ENCODE assay signal across 18 cellular contexts in the genomic region with DNA sequence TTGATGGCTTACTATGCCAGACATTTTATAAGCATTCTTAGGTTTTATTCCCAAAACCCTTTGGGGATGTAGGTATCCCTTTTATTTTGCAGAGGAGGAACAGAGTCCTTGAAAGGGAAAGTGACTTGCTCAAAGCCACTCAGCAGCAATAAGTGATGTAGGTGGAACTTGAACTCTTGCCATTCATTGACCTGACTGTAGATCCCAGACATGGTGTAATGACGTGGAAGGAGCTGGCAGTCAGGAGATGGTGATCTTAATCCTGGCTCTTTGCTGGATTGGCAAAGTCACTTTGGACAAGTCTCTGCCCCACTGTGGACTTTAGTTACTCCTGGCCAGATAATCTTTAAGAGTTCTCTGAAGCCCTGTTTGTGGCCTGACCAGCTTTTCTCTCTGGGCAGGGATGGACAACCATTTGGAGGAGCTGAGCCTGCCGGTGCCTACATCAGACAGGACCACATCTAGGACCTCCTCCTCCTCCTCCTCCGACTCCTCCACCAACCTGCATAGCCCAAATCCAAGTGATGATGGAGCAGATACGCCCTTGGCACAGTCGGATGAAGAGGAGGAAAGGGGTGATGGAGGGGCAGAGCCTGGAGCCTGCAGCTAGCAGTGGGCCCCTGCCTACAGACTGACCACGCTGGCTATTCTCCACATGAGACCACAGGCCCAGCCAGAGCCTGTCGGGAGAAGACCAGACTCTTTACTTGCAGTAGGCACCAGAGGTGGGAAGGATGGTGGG. TPM values are rescaled to one million over a fixed set of nuclear protein-coding genes. Genes with fewer than 3 reads are reported as not detected.
DNase-seq lines count a peak whose midpoint lies in the region; ATAC-seq and TF ChIP-seq lines count a peak whose summit lies in the region.
"Had no signal": no experiment of that assay in that cellular context is flagged by ENCODE, and none has a peak within 500 bp of the region (broad histone marks: within the 10 kb centered on the region; RNA-seq: fewer than 3 reads in every experiment).

No MANE protein-coding gene starts in this region.

- H3K9me3 ChIP-seq in CD4-positive, alpha-beta T cell (ENCODE audit: control insufficient read depth, low read length) = no peaks in the 10 kb centered on the region
- H3K9me3 ChIP-seq in RWPE2 (ENCODE audit: severe bottlenecking) = no peaks in the 10 kb centered on the region
- H3K9me3 ChIP-seq in mucosa of descending colon = no peaks in the 10 kb centered on the region
- no peaks in the 10 kb centered on the region for H3K9me3 ChIP-seq in skeletal muscle tissue (ENCODE audit: control insufficient read depth in 3 of 3, low read length in 3 of 3)
- H3K9me3 ChIP-seq in suprapubic skin = no peaks in the 10 kb centered on the region
- H3K9me3 ChIP-seq in Karpas-422 (ENCODE audit: low read length) = no peaks in the 10 kb centered on the region
- H3K9me3 ChIP-seq: BE2C had no signal

- intact Hi-C loops in CD4-positive, alpha-beta T cell (cut with DNase I, micrococcal nuclease) = loop anchor here (2.0 to 10.0 kb wide), 3 partner anchors 35 to 525 kb away; partner anchors contain the start of genes STK4 (in 1 of the 2), TOMM34 (in 1 of the 2) and YWHAB (in 1 of the 2)
- intact Hi-C loops in mucosa of descending colon (cut with DNase I, micrococcal nuclease) = no loop called here

- H3K4me1 ChIP-seq in RWPE2 (ENCODE audit: insufficient read depth, poor library complexity, severe bottlenecking) (no peaks in the 10 kb centered on the region), mucosa of descending colon (ENCODE audit: low read depth) (peaks cover 49% of the 10 kb centered on the region), skeletal muscle tissue (ENCODE audit: control insufficient read depth in 3 of 3, insufficient read depth in 3 of 3, low read length in 3 of 3) (peaks cover 35 to 54% (median 42%) of the 10 kb centered on the region in 3 donors), suprapubic skin (peaks cover 21% of the 10 kb centered on the region), Karpas-422 (ENCODE audit: low read length) (peaks cover 6% of the 10 kb centered on the region)
- H3K4me1 ChIP-seq: BE2C had no signal

- TF ChIP-seq EP300 in suprapubic skin (IDR thresholded peaks at IDR 0.05) = no peak

- DNase-seq in CD4-positive, alpha-beta T cell = no peak
- peak; percentile 67 for DNase-seq in RWPE2 (ENCODE audit: low spot score)
- DNase-seq in mucosa of descending colon = no peak
- DNase-seq in suprapubic skin (ENCODE audit: low spot score in 2 of 2) = no peak
- DNase-seq in Karpas-422 = no peak
- no peak for DNase-seq in T-cell
- DNase-seq: BE2C; CD8-positive, alpha-beta memory T cell; GF-D8; NCI-H1092; NCI-H1694; NCI-H69; NK-92 treated with Interleukin-12 subunit alpha and Interleukin-12 subunit beta, amount 100 ng/mL, for 24 hours; OCI-M1 had no signal

- peaks cover 21% of the 10 kb centered on the region for H3K36me3 Mint-ChIP-seq in CD4-positive, alpha-beta T cell (ENCODE audit: low read depth)
- peaks cover 8% of the 10 kb centered on the region for H3K36me3 Mint-ChIP-seq in T-cell

- H3K27ac Mint-ChIP-seq in CD4-positive, alpha-beta T cell = peak overlapping the region; percentile 12
- H3K27ac Mint-ChIP-seq in T-cell = no peak overlapping the region

- no peak overlapping the region for H3K27ac ChIP-seq in CD4-positive, alpha-beta T cell (ENCODE audit: low read depth, low read length)
- no peak overlapping the region for H3K27ac ChIP-seq in RWPE2 (ENCODE audit: poor library complexity, severe bottlenecking)
- H3K27ac ChIP-seq in skeletal muscle tissue (ENCODE audit: low read depth, low read length) = no peak overlapping the region
- H3K27ac ChIP-seq in suprapubic skin = no peak overlapping the region
- H3K27ac ChIP-seq in Karpas-422 (ENCODE audit: low read length) = no peak overlapping the region
- H3K27ac ChIP-seq: HL-60 had no signal

- H3K4me2 ChIP-seq in Karpas-422 (ENCODE audit: low read depth, low read length, poor library complexity, severe bottlenecking) = no peak overlapping the region

- no peak overlapping the region for H2AFZ ChIP-seq in Karpas-422 (ENCODE audit: low read length)

- H3K9me3 Mint-ChIP-seq in CD4-positive, alpha-beta T cell = no peaks in the 10 kb centered on the region
- H3K9me3 Mint-ChIP-seq in T-cell = no peaks in the 10 kb centered on the region
- H3K9me3 Mint-ChIP-seq: CD8-positive, alpha-beta memory T cell had no signal

- H3K79me2 ChIP-seq in Karpas-422 (ENCODE audit: low read length) = no peaks in the 10 kb centered on the region

- H3K27me3 Mint-ChIP-seq in CD4-positive, alpha-beta T cell = no peaks in the 10 kb centered on the region
- H3K27me3 Mint-ChIP-seq in T-cell = peaks cover 0 to 2% of the 10 kb centered on the region in 2 donors

- H3K36me3 ChIP-seq in RWPE2 (ENCODE audit: low read depth) (peaks cover 31% of the 10 kb centered on the region), mucosa of descending colon (ENCODE audit: low read depth) (no peaks in the 10 kb centered on the region), skeletal muscle tissue (ENCODE audit: control insufficient read depth in 3 of 3, insufficient read depth in 3 of 3, low read length in 3 of 3) (peaks cover 26 to 34% (median 31%) of the 10 kb centered on the region in 3 donors), suprapubic skin (peaks cover 23% of the 10 kb centered on the region), Karpas-422 (ENCODE audit: insufficient read depth, low read length) (no peaks in the 10 kb centered on the region)

- H3K4me3 ChIP-seq in RWPE2 (ENCODE audit: severe bottlenecking) (no peak overlapping the region), mucosa of descending colon (no peak overlapping the region), skeletal muscle tissue (ENCODE audit: low read length in 3 of 3) (no peak overlapping the region), suprapubic skin (no peak overlapping the region), Karpas-422 (ENCODE audit: low read length) (no peak overlapping the region)
- H3K4me3 ChIP-seq: K562 had no signal

- peak overlapping the region in 2 of 3 donors; percentile 10 to 24 for H3K9ac ChIP-seq in skeletal muscle tissue (ENCODE audit: low read depth in 1 of 3, low read length in 3 of 3)
- no peak overlapping the region for H3K9ac ChIP-seq in Karpas-422 (ENCODE audit: low read length)

- no peak for TF ChIP-seq CTCF in CD4-positive, alpha-beta T cell (IDR thresholded peaks at IDR 0.05)
- TF ChIP-seq CTCF in RWPE2 (IDR thresholded peaks at IDR 0.05; ENCODE audit: poor library complexity, severe bottlenecking) (no peak), mucosa of descending colon (IDR thresholded peaks at IDR 0.05) (no peak), suprapubic skin (IDR thresholded peaks at IDR 0.05) (no peak)

- no peaks in the 10 kb centered on the region for H3K9me2 ChIP-seq in Karpas-422 (replicated peaks; ENCODE audit: insufficient read depth, low read length)

- H3K4me3 Mint-ChIP-seq in CD4-positive, alpha-beta T cell = no peak overlapping the region
- no peak overlapping the region for H3K4me3 Mint-ChIP-seq in T-cell

- no peak for ATAC-seq in CD4-positive, alpha-beta T cell (ENCODE audit: poor library complexity)
- ATAC-seq in RWPE2 (ENCODE audit: low read depth) = no peak
- peak; percentile 3 for ATAC-seq in mucosa of descending colon
- no peak for ATAC-seq in T-cell (replicated peaks in 1 of 4)
- ATAC-seq: HCT116, K562 had no signal

- TF ChIP-seq POLR2A in suprapubic skin (IDR thresholded peaks at IDR 0.05) = no peak

- POLR2A ChIA-PET in CD4-positive, alpha-beta T cell (lab: Charles Lee) = interaction anchor here (0.7 kb wide), 1 partner anchor 36 kb away, joined by 4 read pairs; no protein-coding TSS in a partner anchor
- POLR2A ChIA-PET in T-cell (lab: Charles Lee) = interaction anchor here in 1 of 2 donors (0.7 kb wide), 1 partner anchor 1561 kb away, joined by 5 read pairs; no protein-coding TSS in a partner anchor

- peaks cover 23% of the 10 kb centered on the region for H3K4me1 Mint-ChIP-seq in CD4-positive, alpha-beta T cell (ENCODE audit: low read depth)
- H3K4me1 Mint-ChIP-seq in T-cell = peaks cover 21 to 24% (median 23%) of the 10 kb centered on the region in 3 donors

- CTCF ChIA-PET in CD4-positive, alpha-beta T cell (lab: Charles Lee) = interaction anchor here (2.0 kb wide), 1 partner anchor 47 kb away, joined by 5 read pairs; the partner anchor contains the start of gene SYS1
- CTCF ChIA-PET in T-cell (lab: Charles Lee) = interaction anchor here in 1 of 2 donors (1.0 to 1.8 kb wide), 2 partner anchors 36 to 49 kb away, joined by 3 to 7 read pairs; no protein-coding TSS in a partner anchor

- no peaks in the 10 kb centered on the region; the same call in 1 of the 2 replicates for H4K20me1 ChIP-seq in Karpas-422 (ENCODE audit: insufficient read depth, low read depth, low read length)

- 85% methylated on average over 7 of the region's 7 CpGs for WGBS in suprapubic skin

- H3K27me3 ChIP-seq in CD4-positive, alpha-beta T cell (ENCODE audit: control insufficient read depth, insufficient read depth, low read length) = no peaks in the 10 kb centered on the region
- H3K27me3 ChIP-seq in RWPE2 (ENCODE audit: insufficient read depth, poor library complexity, severe bottlenecking) = no peaks in the 10 kb centered on the region
- H3K27me3 ChIP-seq in skeletal muscle tissue (ENCODE audit: control insufficient read depth in 3 of 3, insufficient read depth in 3 of 3, low read length in 3 of 3) = no peaks in the 10 kb centered on the region
- no peaks in the 10 kb centered on the region for H3K27me3 ChIP-seq in suprapubic skin
- no peaks in the 10 kb centered on the region for H3K27me3 ChIP-seq in Karpas-422 (ENCODE audit: low read length)

RNA-seq across cellular contexts. Expression of gene DBNDD2, which starts 1.6 kb away (rescaled TPM):
- total RNA-seq in CD4-positive, alpha-beta T cell = 10 to 100 TPM; 13.2 to 15.7 TPM
- total RNA-seq in mucosa of descending colon (100 to 1,000 TPM; 108 to 125 (median 124) TPM), skeletal muscle tissue (3.7 TPM), suprapubic skin (10 to 100 TPM; 42.4 to 72.3 (median 49.7) TPM), T-cell (10 to 100 TPM; 10.1 to 16.8 (median 14.8) TPM)
- total RNA-seq in Karpas-422 (2014; rRNA removed; shearing (Covaris generic); ENCODE audit: low replicate concordance) = 0.22 TPM in 1 of 2 replicates, not detected in the other

RNA-seq across cellular contexts. Expression of gene PIGT, which starts 6.2 kb away (rescaled TPM):
- 100 to 1,000 TPM; 157 to 163 TPM for total RNA-seq in CD4-positive, alpha-beta T cell
- total RNA-seq in mucosa of descending colon (100 to 1,000 TPM in 2 of 3 donors, 10 to 100 TPM in 1; 92.1 to 137 (median 124) TPM), skeletal muscle tissue (16.2 TPM), suprapubic skin (10 to 100 TPM; 44.6 to 77.8 (median 51.8) TPM), T-cell (100 to 1,000 TPM in 2 of 5 donors, 10 to 100 TPM in 3; 76.6 to 140 (median 79.4) TPM)
- total RNA-seq in Karpas-422 (2014; rRNA removed; shearing (Covaris generic); ENCODE audit: low replicate concordance) = 53.4 and 80.1 TPM in 2 replicates

RNA-seq across cellular contexts. Expression of gene TP53TG5, which starts 31.6 kb away (rescaled TPM):
- under 1 TPM in 1 of 2 experiments, not detected in 1; 0.36 TPM for total RNA-seq in CD4-positive, alpha-beta T cell
- 1 to 10 TPM; 1.4 to 2.1 (median 1.6) TPM for total RNA-seq in mucosa of descending colon
- total RNA-seq in skeletal muscle tissue = not detected
- total RNA-seq in suprapubic skin = under 1 TPM in 1 of 4 donors, not detected in 3; 0.32 TPM
- total RNA-seq in Karpas-422 (2014; rRNA removed; shearing (Covaris generic); ENCODE audit: low replicate concordance) = not detected in 2 replicates
- total RNA-seq in T-cell = under 1 TPM in 3 of 5 donors, not detected in 2; 0.10 to 0.23 (median 0.16) TPM
- total RNA-seq: CD8-positive, alpha-beta memory T cell had no signal

RNA-seq across cellular contexts. Expression of gene SYS1, which starts 46.7 kb away (rescaled TPM):
- total RNA-seq in CD4-positive, alpha-beta T cell = 100 to 1,000 TPM in 1 of 2 experiments, 10 to 100 TPM in 1; 94.8 to 107 TPM
- total RNA-seq in mucosa of descending colon (10 to 100 TPM; 37.2 to 41.7 (median 39.9) TPM), skeletal muscle tissue (13.6 TPM), suprapubic skin (10 to 100 TPM; 30.9 to 49.5 (median 38.7) TPM), T-cell (10 to 100 TPM; 53.1 to 86.9 (median 58.2) TPM)
- 18.6 and 34.5 TPM in 2 replicates for total RNA-seq in Karpas-422 (2014; rRNA removed; shearing (Covaris generic); ENCODE audit: low replicate concordance)

RNA-seq across cellular contexts. Expression of gene WFDC2, which starts 59.9 kb away (rescaled TPM):
- total RNA-seq in CD4-positive, alpha-beta T cell = not detected
- total RNA-seq in mucosa of descending colon = 100 to 1,000 TPM in 1 of 3 donors, 10 to 100 TPM in 2; 65.7 to 183 (median 78.0) TPM
- total RNA-seq in skeletal muscle tissue = not detected
- 10 to 100 TPM; 29.6 to 58.0 (median 34.1) TPM for total RNA-seq in suprapubic skin
- not detected in 2 replicates for total RNA-seq in Karpas-422 (2014; rRNA removed; shearing (Covaris generic); ENCODE audit: low replicate concordance)
- 1 to 10 TPM in 1 of 5 donors, under 1 TPM in 1, not detected in 3; 0.56 to 1.7 TPM for total RNA-seq in T-cell
- total RNA-seq: K562 had no signal

Comparison
In these comparisons a context has a peak if more than half of its experiments do, and no peak if none do; other contexts are left out.
1. intact Hi-C loops: an anchor here in CD4-positive, alpha-beta T cell (2.0 to 10.0 kb wide); none called in mucosa of descending colon.